In genomic region chr10:27998178-27998953, GRCh38 we compare ENCODE assay signal across 8 cellular contexts. TPM values are rescaled to one million over a fixed set of nuclear protein-coding genes. Genes with fewer than 3 reads are reported as not detected.
DNase-seq lines count a peak whose midpoint lies in the region; ATAC-seq, FAIRE-seq and TF ChIP-seq lines count a peak whose summit lies in the region.

No MANE protein-coding gene starts in this region.

- no peaks in the 10 kb centered on the region for H4K20me1 ChIP-seq in astrocyte (ENCODE audit: insufficient read depth, low read length)

- peaks cover 3% of the 10 kb centered on the region for H3K9me3 Mint-ChIP-seq in astrocyte (ENCODE audit: unreplicated experiment)

- no peaks in the 10 kb centered on the region for H3K4me1 Mint-ChIP-seq in astrocyte (ENCODE audit: low read depth, unreplicated experiment)

- peak overlapping the region; percentile 48 for H3K27ac ChIP-seq in astrocyte (ENCODE audit: low read depth, low read length)

- no peak for ATAC-seq in GM19324 (IDR thresholded peaks at IDR 0.05; ENCODE audit: low FRiP score, unreplicated experiment)
- ATAC-seq in GM21723 (IDR thresholded peaks at IDR 0.05; ENCODE audit: unreplicated experiment): no peak

- no peaks in the 10 kb centered on the region for H3K36me3 ChIP-seq in astrocyte (ENCODE audit: insufficient read depth, low read length)

- H3K4me3 Mint-ChIP-seq in astrocyte (ENCODE audit: unreplicated experiment): peak overlapping the region; percentile 92

- H3K9me3 ChIP-seq in astrocyte (ENCODE audit: insufficient read depth, low read depth, low read length): no peaks in the 10 kb centered on the region

- H3K27me3 ChIP-seq in astrocyte (ENCODE audit: insufficient read depth, low read length): no peaks in the 10 kb centered on the region

- no peaks in the 10 kb centered on the region for H3K4me1 ChIP-seq in astrocyte (ENCODE audit: insufficient read depth, low read length)

- TF ChIP-seq CTCF in astrocyte (IDR thresholded peaks at IDR 0.05; ENCODE audit: insufficient read depth, low read depth, low read length) (no peak), retinal pigment epithelial cell (conservative IDR thresholded peaks at IDR 0.05; ENCODE audit: low read depth, low read length) (no peak)

- no peaks in the 10 kb centered on the region for H3K79me2 ChIP-seq in astrocyte (ENCODE audit: insufficient read depth, low read length)

- peak overlapping the region; percentile 77 for H3K27ac Mint-ChIP-seq in astrocyte (ENCODE audit: unreplicated experiment)

- H3K36me3 Mint-ChIP-seq in astrocyte (ENCODE audit: low read depth, unreplicated experiment): no peaks in the 10 kb centered on the region

- DNase-seq in ELR (ENCODE audit: low read depth) (peak; percentile 63), NCI-H1092 (lab: John Stamatoyannopoulos, UW) (peak; percentile 10), astrocyte (ENCODE audit: low read depth) (peak; percentile 36), retinal pigment epithelial cell (ENCODE audit: low read depth) (no peak), SK-N-DZ (ENCODE audit: low spot score) (no peak)

- peaks cover 11% of the 10 kb centered on the region for H3K27me3 Mint-ChIP-seq in astrocyte (ENCODE audit: low read depth, unreplicated experiment)

- peak overlapping the region; percentile 100 for H2AFZ ChIP-seq in astrocyte (ENCODE audit: low read depth, low read length)

- H3K4me2 ChIP-seq in astrocyte (ENCODE audit: low read length): peak overlapping the region; percentile 100

- H3K4me3 ChIP-seq in astrocyte (ENCODE audit: insufficient read depth, low read depth, low read length) (peak overlapping the region; percentile 81), iPS-11a (ENCODE audit: low read depth, low read length) (peak overlapping the region; percentile 58), retinal pigment epithelial cell (ENCODE audit: low read length) (peak overlapping the region; percentile 76)

- FAIRE-seq in astrocyte (lab: Jason Lieb, UNC): no peak

- H3K9ac ChIP-seq in astrocyte (ENCODE audit: low read length): peak overlapping the region; percentile 91

RNA-seq across cellular contexts. Expression of gene ODAD2, which starts 0.5 kb away (rescaled TPM):
- total RNA-seq in astrocyte: 0.48 and 0.96 TPM in 2 replicates
- not detected in 2 replicates for polyA plus RNA-seq in SK-N-DZ (2014; cell fraction: cytosol; rRNA removed)
- polyA plus RNA-seq in SK-N-DZ (2014; cell fraction: nucleus; rRNA removed): not detected in 2 replicates

Comparison
In these comparisons a context has a peak if more than half of its experiments do, and no peak if none do; other contexts are left out.
1. DNase-seq: peak in ELR (single experiment), NCI-H1092 (single experiment) and astrocyte (single experiment); none in retinal pigment epithelial cell (single experiment) and SK-N-DZ (single experiment).
2. Peak in every context shown above with its lines, with median percentiles within 50 percentile points of each other: H3K4me3 ChIP-seq.